Comparison of ENCODE assay signal across 18 cellular contexts in the genomic region with DNA sequence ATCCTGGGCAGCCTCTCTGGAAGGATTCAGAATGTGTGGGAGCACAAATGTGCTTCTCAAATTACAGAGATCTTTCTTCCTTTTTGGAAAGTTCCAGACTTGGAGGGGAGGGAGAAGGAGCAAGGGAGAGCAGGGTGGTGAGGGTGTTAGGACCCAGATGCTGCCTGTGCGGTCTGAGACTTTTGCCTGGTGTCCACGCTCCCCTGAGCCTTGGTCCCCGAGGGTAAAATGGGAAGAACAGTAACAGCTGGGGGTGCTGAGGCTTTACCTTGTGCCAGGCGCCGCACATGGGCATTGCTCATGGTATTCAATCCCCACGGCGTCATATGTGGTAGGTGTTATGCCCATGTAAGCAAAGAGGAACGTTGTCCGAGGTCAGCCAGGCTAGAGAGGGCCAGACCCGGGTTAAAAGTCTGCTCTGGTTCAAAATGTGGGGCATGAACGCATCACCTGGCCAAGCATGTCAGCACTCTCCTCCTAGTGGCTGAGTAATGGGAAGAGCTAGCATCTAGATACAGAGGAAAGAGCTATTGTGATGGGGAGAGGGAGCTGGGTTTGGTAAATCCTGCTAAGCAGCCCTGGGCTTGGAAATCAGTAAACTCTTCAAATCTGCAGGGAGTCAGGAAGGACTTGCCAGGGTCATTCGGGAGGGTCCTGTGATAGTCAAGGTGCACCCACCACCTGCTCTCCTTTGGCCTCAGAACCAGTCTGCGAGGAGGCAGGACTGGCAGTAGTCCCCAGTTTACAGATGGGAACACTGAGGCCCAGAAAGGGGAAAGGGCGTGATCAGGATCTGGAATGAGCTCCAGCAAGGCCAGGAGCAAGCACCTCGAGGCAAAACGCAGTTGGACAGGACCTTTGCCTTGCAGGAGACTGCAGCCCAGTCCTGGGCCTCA. TPM values are rescaled to one million over a fixed set of nuclear protein-coding genes. Genes with fewer than 3 reads are reported as not detected.
A peak's percentile ranks its signal among the peaks of the same experiment; 100 is the strongest.
DNase-seq lines count a peak whose midpoint lies in the region; ATAC-seq and TF ChIP-seq lines count a peak whose summit lies in the region.
"Had no signal": no experiment of that assay in that cellular context is flagged by ENCODE, and none has a peak within 500 bp of the region (broad histone marks: within the 10 kb centered on the region; RNA-seq: fewer than 3 reads in every experiment).

No MANE protein-coding gene starts in this region.

- H3K4me3 ChIP-seq in NT2/D1 (ENCODE audit: insufficient read length, low read depth) (no peak overlapping the region), smooth muscle cell (no peak overlapping the region)

- no peaks in the 10 kb centered on the region for H3K9me3 Mint-ChIP-seq in activated naive CD4-positive, alpha-beta T cell treated with anti-CD3 and anti-CD28 coated beads, Interleukin-2, amount 50 U/mL, for 72 hours
- H3K9me3 Mint-ChIP-seq in activated naive CD4-positive, alpha-beta T cell treated with anti-CD3 and anti-CD28 coated beads, Interleukin-2, amount 10 ng/mL, durations not matched to agents 7 days and 5 days: no peaks in the 10 kb centered on the region
- no peaks in the 10 kb centered on the region for H3K9me3 Mint-ChIP-seq in dendritic cell treated with granulocyte-macrophage colony-stimulating factor and Interleukin-4, amounts not matched to agents 40 ng/mL and 50 ng/mL, for 4 days

- TF ChIP-seq CTCF in smooth muscle cell (IDR thresholded peaks at IDR 0.05; ENCODE audit: borderline replicate concordance, insufficient read depth, poor library complexity, severe bottlenecking): no peak

- no peak overlapping the region for H3K4me3 Mint-ChIP-seq in activated naive CD4-positive, alpha-beta T cell treated with anti-CD3 and anti-CD28 coated beads, Interleukin-2, amount 10 ng/mL, durations not matched to agents 7 days and 5 days
- no peak overlapping the region for H3K4me3 Mint-ChIP-seq in dendritic cell treated with granulocyte-macrophage colony-stimulating factor and Interleukin-4, amounts not matched to agents 40 ng/mL and 50 ng/mL, for 4 days

- no peak overlapping the region for H3K27ac ChIP-seq in smooth muscle cell (ENCODE audit: low read depth)

- H3F3A ChIP-seq in smooth muscle cell (ENCODE audit: low read depth): peaks cover 7% of the 10 kb centered on the region

- H3K4me1 ChIP-seq in NT2/D1 (ENCODE audit: insufficient read depth, insufficient read length) (peaks cover 28% of the 10 kb centered on the region), smooth muscle cell (ENCODE audit: low read depth) (peaks cover 11% of the 10 kb centered on the region)

- H3K79me2 ChIP-seq in smooth muscle cell (ENCODE audit: low read depth): no peaks in the 10 kb centered on the region

- peak overlapping the region; percentile 27 for H3K4me2 ChIP-seq in smooth muscle cell

- 58% methylated on average over 16 of the region's 16 CpGs for WGBS in smooth muscle cell (ENCODE audit: low lambda C conversion rate)

- H3K9me3 ChIP-seq in NT2/D1 (ENCODE audit: insufficient read depth, low read length): no peaks in the 10 kb centered on the region
- no peaks in the 10 kb centered on the region for H3K9me3 ChIP-seq in smooth muscle cell (replicated peaks; ENCODE audit: low read depth)

- CTCF ChIA-PET in activated naive CD4-positive, alpha-beta T cell treated with anti-CD3 and anti-CD28 coated beads, Interleukin-2, amount 10 ng/mL, durations not matched to agents 7 days and 5 days (lab: Charles Lee): interaction anchor here (0.8 to 11.0 kb wide), 5 partner anchors 25 to 167 kb away, joined by 3 to 114 read pairs (median 6); no protein-coding TSS in a partner anchor

- no peaks in the 10 kb centered on the region for H3K27me3 Mint-ChIP-seq in activated naive CD4-positive, alpha-beta T cell treated with anti-CD3 and anti-CD28 coated beads, Interleukin-2, amount 10 ng/mL, durations not matched to agents 7 days and 5 days
- H3K27me3 Mint-ChIP-seq in dendritic cell treated with granulocyte-macrophage colony-stimulating factor and Interleukin-4, amounts not matched to agents 40 ng/mL and 50 ng/mL, for 4 days: peaks cover 43% of the 10 kb centered on the region

- H4K20me1 ChIP-seq in smooth muscle cell (ENCODE audit: low read depth): peaks cover 20% of the 10 kb centered on the region

- H3K36me3 ChIP-seq in NT2/D1 (ENCODE audit: insufficient read depth, insufficient read length, low read length): no peaks in the 10 kb centered on the region
- H3K36me3 ChIP-seq in smooth muscle cell (ENCODE audit: low read depth): no peaks in the 10 kb centered on the region

- H2AFZ ChIP-seq in smooth muscle cell (ENCODE audit: low read depth): no peak overlapping the region

- H3K27ac Mint-ChIP-seq in activated naive CD4-positive, alpha-beta T cell treated with anti-CD3 and anti-CD28 coated beads, Interleukin-2, amount 50 U/mL, for 72 hours: peak overlapping the region; percentile 84 to 92
- H3K27ac Mint-ChIP-seq in activated naive CD4-positive, alpha-beta T cell treated with anti-CD3 and anti-CD28 coated beads, Interleukin-2, amount 10 ng/mL, durations not matched to agents 7 days and 5 days: no peak overlapping the region
- peak overlapping the region; percentile 47 for H3K27ac Mint-ChIP-seq in dendritic cell treated with granulocyte-macrophage colony-stimulating factor and Interleukin-4, amounts not matched to agents 40 ng/mL and 50 ng/mL, for 4 days
- H3K27ac Mint-ChIP-seq: immature natural killer cell had no signal

- intact Hi-C loops in dendritic cell treated with granulocyte-macrophage colony-stimulating factor and Interleukin-4, amounts not matched to agents 40 ng/mL and 50 ng/mL, for 4 days (cut with micrococcal nuclease): no loop called here

- H3K36me3 Mint-ChIP-seq in activated naive CD4-positive, alpha-beta T cell treated with anti-CD3 and anti-CD28 coated beads, Interleukin-2, amount 50 U/mL, for 72 hours: peaks cover 6 to 29% of the 10 kb centered on the region in 2 donors
- peaks cover 62% of the 10 kb centered on the region for H3K36me3 Mint-ChIP-seq in activated naive CD4-positive, alpha-beta T cell treated with anti-CD3 and anti-CD28 coated beads, Interleukin-2, amount 10 ng/mL, durations not matched to agents 7 days and 5 days
- H3K36me3 Mint-ChIP-seq in dendritic cell treated with granulocyte-macrophage colony-stimulating factor and Interleukin-4, amounts not matched to agents 40 ng/mL and 50 ng/mL, for 4 days (ENCODE audit: low read depth): no peaks in the 10 kb centered on the region

- ATAC-seq in activated naive CD4-positive, alpha-beta T cell treated with anti-CD3 and anti-CD28 coated beads, Interleukin-2, amount 50 U/mL, for 72 hours: no peak
- ATAC-seq in HG03565 (IDR thresholded peaks at IDR 0.05; ENCODE audit: unreplicated experiment): no peak
- ATAC-seq in GM18868 (IDR thresholded peaks at IDR 0.05; ENCODE audit: unreplicated experiment): no peak

- no peak for DNase-seq in activated naive CD4-positive, alpha-beta T cell treated with anti-CD3 and anti-CD28 coated beads, Interleukin-2, amount 50 U/mL, for 72 hours (ENCODE audit: low spot score in 2 of 2)
- DNase-seq in activated naive CD4-positive, alpha-beta T cell treated with anti-CD3 and anti-CD28 coated beads, Interleukin-2, amount 10 ng/mL, durations not matched to agents 7 days and 5 days: no peak
- no peak for DNase-seq in NT2/D1 (ENCODE audit: low read depth, low spot score)
- no peak for DNase-seq in smooth muscle cell (lab: John Stamatoyannopoulos, UW; ENCODE audit: unreplicated experiment)
- DNase-seq in LoVo (ENCODE audit: low spot score): no peak
- DNase-seq: activated naive CD4-positive, alpha-beta T cell treated with Interleukin-2 at 50 U/mL for 16 hours; DMS79 treated with DMSO at 0.1 percent for 48 hours; immature natural killer cell; MV-4-11; NCI-H82; occipital lobe; small intestine; substantia nigra; T1000 had no signal

- H3K9ac ChIP-seq in NT2/D1 (ENCODE audit: insufficient read length, low read depth) (peak overlapping the region; percentile 0), smooth muscle cell (ENCODE audit: low read depth) (no peak overlapping the region)

- H3K27me3 ChIP-seq in NT2/D1 (ENCODE audit: insufficient read depth, insufficient read length) (peaks cover 40% of the 10 kb centered on the region), smooth muscle cell (ENCODE audit: low read depth) (peaks cover 36% of the 10 kb centered on the region)

- peaks cover 62% of the 10 kb centered on the region for H3K4me1 Mint-ChIP-seq in activated naive CD4-positive, alpha-beta T cell treated with anti-CD3 and anti-CD28 coated beads, Interleukin-2, amount 10 ng/mL, durations not matched to agents 7 days and 5 days
- H3K4me1 Mint-ChIP-seq in dendritic cell treated with granulocyte-macrophage colony-stimulating factor and Interleukin-4, amounts not matched to agents 40 ng/mL and 50 ng/mL, for 4 days (ENCODE audit: low read depth): peaks cover 21% of the 10 kb centered on the region

RNA-seq across cellular contexts. Expression of a gene that starts 4.5 kb away (rescaled TPM):
- total RNA-seq in activated naive CD4-positive, alpha-beta T cell treated with anti-CD3 and anti-CD28 coated beads, Interleukin-2, amount 50 U/mL, for 72 hours: 100 to 1,000 TPM; 119 to 136 TPM
- total RNA-seq in smooth muscle cell: 2.3 and 4.5 TPM in 2 replicates
- polyA plus RNA-seq in smooth muscle cell: 6.5 and 8.2 TPM in 2 replicates
- total RNA-seq: fibroblast of villous mesenchyme had no signal

Comparison
In these comparisons a context has a peak if more than half of its experiments do, and no peak if none do; other contexts are left out.
1. RNA of a gene that starts 4.5 kb away (total RNA-seq): 119 to 136 TPM in activated naive CD4-positive, alpha-beta T cell treated with anti-CD3 and anti-CD28 coated beads, Interleukin-2, amount 50 U/mL, for 72 hours; 2.3 to 4.5 TPM in smooth muscle cell; every median in the first group is over 10 times any median in the second.